In genomic region chr10:68231106-68231901, GRCh38 we compare ENCODE assay signal across 8 cellular contexts. TPM values are rescaled to one million over a fixed set of nuclear protein-coding genes. Genes with fewer than 3 reads are reported as not detected.
DNase-seq lines count a peak whose midpoint lies in the region; ATAC-seq lines count a peak whose summit lies in the region.

No MANE protein-coding gene starts in this region.

- H3K27ac Mint-ChIP-seq in activated CD4-positive, alpha-beta memory T cell treated with anti-CD3 and anti-CD28 coated beads for 36 hours = no peak overlapping the region

- H3K9me3 ChIP-seq in mesodermal cell (ENCODE audit: control insufficient read depth, low read length) = no peaks in the 10 kb centered on the region

- peaks cover 14% of the 10 kb centered on the region for H3K27me3 ChIP-seq in ACC112 (ENCODE audit: insufficient read depth, low read length)

- intact Hi-C loops in activated CD4-positive, alpha-beta memory T cell treated with anti-CD3 and anti-CD28 coated beads for 36 hours (cut with micrococcal nuclease) = no loop called here

- H3K36me3 ChIP-seq in ACC112 (ENCODE audit: insufficient read depth, low read length) = no peaks in the 10 kb centered on the region
- H3K36me3 ChIP-seq in mesodermal cell (ENCODE audit: control insufficient read depth, insufficient read depth, low read length) = no peaks in the 10 kb centered on the region

- H3K9me3 Mint-ChIP-seq in activated CD4-positive, alpha-beta memory T cell treated with anti-CD3 and anti-CD28 coated beads for 36 hours = no peaks in the 10 kb centered on the region

- H3K4me1 ChIP-seq in ACC112 (ENCODE audit: control insufficient read depth, insufficient read depth, low read length, unreplicated experiment) = peaks cover 7% of the 10 kb centered on the region
- peaks cover 3% of the 10 kb centered on the region for H3K4me1 ChIP-seq in mesodermal cell (ENCODE audit: control insufficient read depth, insufficient read depth, low read length, poor library complexity, severe bottlenecking)

- peak overlapping the region; percentile 92 for H3K4me3 ChIP-seq in ACC112 (ENCODE audit: low read depth, low read length)
- H3K4me3 ChIP-seq in mesodermal cell (ENCODE audit: extremely low read depth, insufficient read depth, low read length, poor library complexity, severe bottlenecking) = peak overlapping the region; percentile 46

- H3K27me3 Mint-ChIP-seq in activated CD4-positive, alpha-beta memory T cell treated with anti-CD3 and anti-CD28 coated beads for 36 hours = peaks cover 32% of the 10 kb centered on the region

- H3K27ac ChIP-seq in ACC112 (ENCODE audit: low read depth, low read length) (peak overlapping the region; percentile 47; the same call in 1 of the 2 replicates), mesodermal cell (ENCODE audit: low read depth, low read length, severe bottlenecking) (peak overlapping the region; percentile 75)

- DNase-seq in NCI-H2081 treated with DMSO at 0.1 percent for 48 hours (lab: John Stamatoyannopoulos, UW) (peak; percentile 6), epidermal melanocyte (ENCODE audit: insufficient read length, low spot score) (peak; percentile 88)
- DNase-seq in activated CD4-positive, alpha-beta memory T cell treated with anti-CD3 and anti-CD28 coated beads for 36 hours = peak; percentile 51
- peak; percentile 59 for DNase-seq in stimulated activated CD8-positive, alpha-beta memory T cell treated with anti-CD3 and anti-CD28 coated beads, Interleukin-4, amount 100 ng/mL, for 48 hours

- POLR2A ChIA-PET in activated CD4-positive, alpha-beta memory T cell treated with anti-CD3 and anti-CD28 coated beads for 36 hours (lab: Charles Lee) = no interaction called here

- peak overlapping the region; percentile 97 for H2AFZ ChIP-seq in ACC112 (ENCODE audit: low read length, unreplicated experiment)

- peaks cover 7% of the 10 kb centered on the region for H3K4me1 Mint-ChIP-seq in activated CD4-positive, alpha-beta memory T cell treated with anti-CD3 and anti-CD28 coated beads for 36 hours (ENCODE audit: low read depth)

- WGBS in mesodermal cell (ENCODE audit: insufficient coverage in 2 of 2), 2 experiments = 1% methylated on average over 42 to 61 of the region's 83 CpGs

- ATAC-seq in GM18502 (IDR thresholded peaks at IDR 0.05; ENCODE audit: poor library complexity, unreplicated experiment) = peak; percentile 96
- peak; percentile 81 for ATAC-seq in HG02970 (IDR thresholded peaks at IDR 0.05; ENCODE audit: low FRiP score, unreplicated experiment)

- no peaks in the 10 kb centered on the region for H3K36me3 Mint-ChIP-seq in activated CD4-positive, alpha-beta memory T cell treated with anti-CD3 and anti-CD28 coated beads for 36 hours

- CTCF ChIA-PET in activated CD4-positive, alpha-beta memory T cell treated with anti-CD3 and anti-CD28 coated beads for 36 hours (lab: Charles Lee) = interaction anchor here (0.7 to 1.8 kb wide), 2 partner anchors 18 to 117 kb away, joined by 7 read pairs; no protein-coding TSS in a partner anchor

- H3K79me2 ChIP-seq in ACC112 (ENCODE audit: control insufficient read depth, insufficient read depth, low read length, unreplicated experiment) = no peaks in the 10 kb centered on the region

- H3K4me3 Mint-ChIP-seq in activated CD4-positive, alpha-beta memory T cell treated with anti-CD3 and anti-CD28 coated beads for 36 hours = peak overlapping the region; percentile 66

RNA-seq across cellular contexts. Expression of gene ATOH7, which starts 0.6 kb away (rescaled TPM):
- total RNA-seq in activated CD4-positive, alpha-beta memory T cell treated with anti-CD3 and anti-CD28 coated beads for 36 hours = not detected
- polyA plus RNA-seq in mesodermal cell (2013, experiment 1 of 2) = not detected
- polyA plus RNA-seq in mesodermal cell (2013, experiment 2 of 2) = not detected

Comparison
In these comparisons a context has a peak if more than half of its experiments do, and no peak if none do; other contexts are left out.
1. Peak in every context shown above with its lines: DNase-seq, ATAC-seq, H3K4me3 ChIP-seq and H3K27ac ChIP-seq.
2. DNase-seq: peak in every context shown above with its lines; median percentile 88 in epidermal melanocyte; 59 in stimulated activated CD8-positive, alpha-beta memory T cell treated with anti-CD3 and anti-CD28 coated beads, Interleukin-4, amount 100 ng/mL, for 48 hours; 51 in activated CD4-positive, alpha-beta memory T cell treated with anti-CD3 and anti-CD28 coated beads for 36 hours; 6 in NCI-H2081 treated with DMSO at 0.1 percent for 48 hours.